ENCODE assay signal across 24 cellular contexts in genomic region chr17:80666867-80667266, GRCh38.
DNase-seq lines count a peak whose midpoint lies in the region; ATAC-seq and TF ChIP-seq lines count a peak whose summit lies in the region.
"Had no signal": no experiment of that assay in that cellular context is flagged by ENCODE, and none has a peak within 500 bp of the region (broad histone marks: within the 10 kb centered on the region; RNA-seq: fewer than 3 reads in every experiment).

No MANE protein-coding gene starts in this region.

- no peaks in the 10 kb centered on the region for H3K9me2 ChIP-seq in OCI-LY1 (ENCODE audit: low read depth, low read length)

- no peak for TF ChIP-seq CTCF in OCI-LY1 (IDR thresholded peaks at IDR 0.05; ENCODE audit: low read length)

- no peaks in the 10 kb centered on the region for H3K9me3 ChIP-seq in CD8-positive, alpha-beta memory T cell (ENCODE audit: low read length)
- no peaks in the 10 kb centered on the region for H3K9me3 ChIP-seq in OCI-LY1 (ENCODE audit: low read length)
- H3K9me3 ChIP-seq in naive thymus-derived CD4-positive, alpha-beta T cell (ENCODE audit: control insufficient read depth in 2 of 3, low read length in 3 of 3): no peaks in the 10 kb centered on the region
- H3K9me3 ChIP-seq: left ventricle myocardium inferior had no signal

- H3F3A ChIP-seq in OCI-LY1 (ENCODE audit: insufficient read depth, low read length): no peaks in the 10 kb centered on the region

- peak overlapping the region; percentile 44; the same call in 1 of the 2 replicates for H3K4me2 ChIP-seq in OCI-LY1 (ENCODE audit: low read length)

- H3K4me1 ChIP-seq in CD8-positive, alpha-beta memory T cell (ENCODE audit: insufficient read depth, low read length): peaks cover 64% of the 10 kb centered on the region
- H3K4me1 ChIP-seq in OCI-LY1 (ENCODE audit: insufficient read depth, low read length, severe bottlenecking): peaks cover 64% of the 10 kb centered on the region
- H3K4me1 ChIP-seq in naive thymus-derived CD4-positive, alpha-beta T cell (ENCODE audit: control insufficient read depth in 2 of 2, insufficient read depth in 2 of 2, low read length in 2 of 2): peaks cover 38 to 60% of the 10 kb centered on the region in 2 donors

- peaks cover 16% of the 10 kb centered on the region for H3K36me3 Mint-ChIP-seq in activated naive CD4-positive, alpha-beta T cell treated with anti-CD3 and anti-CD28 coated beads, Interleukin-2, amount 50 U/mL, for 24 hours
- peaks cover 16 to 49% of the 10 kb centered on the region in 2 donors for H3K36me3 Mint-ChIP-seq in activated naive CD4-positive, alpha-beta T cell treated with anti-CD3 and anti-CD28 coated beads, Interleukin-2, amount 50 U/mL, for 72 hours
- H3K36me3 Mint-ChIP-seq in CD8-positive, alpha-beta memory T cell: peaks cover 1 to 7% (median 4%) of the 10 kb centered on the region in 3 donors
- peaks cover 4 to 38% (median 12%) of the 10 kb centered on the region in 5 donors for H3K36me3 Mint-ChIP-seq in naive thymus-derived CD4-positive, alpha-beta T cell

- no peaks in the 10 kb centered on the region for H4K20me1 ChIP-seq in OCI-LY1 (ENCODE audit: insufficient read depth, low read length)

- no peak overlapping the region for H2AFZ ChIP-seq in OCI-LY1 (ENCODE audit: low read length)

- H3K27me3 ChIP-seq in CD8-positive, alpha-beta memory T cell (ENCODE audit: insufficient read depth, low read length, poor library complexity, severe bottlenecking): no peaks in the 10 kb centered on the region
- no peaks in the 10 kb centered on the region for H3K27me3 ChIP-seq in OCI-LY1 (ENCODE audit: insufficient read depth, low read length)
- H3K27me3 ChIP-seq in naive thymus-derived CD4-positive, alpha-beta T cell (ENCODE audit: control insufficient read depth in 2 of 2, insufficient read depth in 2 of 2, low read length in 2 of 2): no peaks in the 10 kb centered on the region

- peak overlapping the region; percentile 19 for H3K27ac Mint-ChIP-seq in activated naive CD4-positive, alpha-beta T cell treated with anti-CD3 and anti-CD28 coated beads, Interleukin-2, amount 50 U/mL, for 24 hours
- H3K27ac Mint-ChIP-seq in activated naive CD4-positive, alpha-beta T cell treated with anti-CD3 and anti-CD28 coated beads, Interleukin-2, amount 50 U/mL, for 72 hours: no peak overlapping the region
- H3K27ac Mint-ChIP-seq in CD8-positive, alpha-beta memory T cell: peak overlapping the region in 5 of 8 donors; percentile 29 to 70 (median 56)
- peak overlapping the region; percentile 74 to 100 (median 91) for H3K27ac Mint-ChIP-seq in naive thymus-derived CD4-positive, alpha-beta T cell
- H3K27ac Mint-ChIP-seq: CD14-positive monocyte; HFFc6; progenitor cell of endocrine pancreas; stimulated activated memory B cell treated with anti-CD40 and anti-IgM and Interleukin-4, amounts not matched to agents 10 μg/mL and 1 μg/mL and 100 μg/mL, for 72 hours had no signal

- no peaks in the 10 kb centered on the region for H3K27me3 Mint-ChIP-seq in activated naive CD4-positive, alpha-beta T cell treated with anti-CD3 and anti-CD28 coated beads, Interleukin-2, amount 50 U/mL, for 24 hours
- peaks cover 0 to 4% of the 10 kb centered on the region in 2 donors for H3K27me3 Mint-ChIP-seq in CD8-positive, alpha-beta memory T cell
- H3K27me3 Mint-ChIP-seq in naive thymus-derived CD4-positive, alpha-beta T cell: no peaks in the 10 kb centered on the region
- H3K27me3 Mint-ChIP-seq: progenitor cell of endocrine pancreas; stimulated activated memory B cell treated with anti-CD40 and anti-IgM and Interleukin-4, amounts not matched to agents 10 μg/mL and 1 μg/mL and 100 μg/mL, for 72 hours had no signal

- H3K9me3 Mint-ChIP-seq in activated naive CD4-positive, alpha-beta T cell treated with anti-CD3 and anti-CD28 coated beads, Interleukin-2, amount 50 U/mL, for 24 hours: no peaks in the 10 kb centered on the region
- no peaks in the 10 kb centered on the region for H3K9me3 Mint-ChIP-seq in activated naive CD4-positive, alpha-beta T cell treated with anti-CD3 and anti-CD28 coated beads, Interleukin-2, amount 50 U/mL, for 72 hours
- H3K9me3 Mint-ChIP-seq in CD8-positive, alpha-beta memory T cell: no peaks in the 10 kb centered on the region
- H3K9me3 Mint-ChIP-seq in naive thymus-derived CD4-positive, alpha-beta T cell: peaks cover 0 to 5% (median 0%) of the 10 kb centered on the region in 11 donors
- H3K9me3 Mint-ChIP-seq: CD14-positive monocyte; HFFc6; stimulated activated memory B cell treated with anti-CD40 and anti-IgM and Interleukin-4, amounts not matched to agents 10 μg/mL and 1 μg/mL and 100 μg/mL, for 72 hours had no signal

- H3K4me3 ChIP-seq in CD8-positive, alpha-beta memory T cell (ENCODE audit: low read length): no peak overlapping the region
- no peak overlapping the region for H3K4me3 ChIP-seq in OCI-LY1 (ENCODE audit: low read depth, low read length, poor library complexity, severe bottlenecking)
- no peak overlapping the region for H3K4me3 ChIP-seq in naive thymus-derived CD4-positive, alpha-beta T cell (ENCODE audit: low read length)
- H3K4me3 ChIP-seq: left ventricle myocardium inferior had no signal

- no peak for DNase-seq in activated naive CD4-positive, alpha-beta T cell treated with anti-CD3 and anti-CD28 coated beads, Interleukin-2, amount 50 U/mL, for 72 hours (ENCODE audit: low spot score in 2 of 2)
- DNase-seq in CD8-positive, alpha-beta memory T cell: no peak
- no peak for DNase-seq in naive thymus-derived CD4-positive, alpha-beta T cell
- DNase-seq in COR-L47 (lab: John Stamatoyannopoulos, UW): no peak
- DNase-seq: activated CD4-positive, CD25-positive, alpha-beta regulatory T cell treated with anti-CD3 and anti-CD28 coated beads, Interleukin-2, amount 50 U/mL, for 72 hours; activated CD8-positive, alpha-beta memory T cell treated with anti-CD3 and anti-CD28 coated beads, Interleukin-2, amount 50 U/mL, for 4 hours; activated effector memory CD4-positive, alpha-beta T cell treated with Interleukin-2 at 50 U/mL for 16 hours; amygdala; HFFc6; left ventricle myocardium inferior; mesendoderm; NCI-H1092; NCI-H187 treated with DMSO at 0.1 percent for 48 hours; NCI-H524 treated with DMSO at 0.1 percent for 48 hours; NK-92 treated with Interleukin-12 subunit alpha and Interleukin-12 subunit beta, amount 100 ng/mL, for 24 hours; SHP77 treated with DMSO at 0.1 percent for 48 hours; stimulated activated CD4-positive, alpha-beta T cell treated with anti-CD3 and anti-CD28 coated beads, Interleukin-4, amount 100 ng/mL, for 4 hours; SW 1271 had no signal

- H3K36me3 ChIP-seq in CD8-positive, alpha-beta memory T cell (ENCODE audit: insufficient read depth, low read length): no peaks in the 10 kb centered on the region
- peaks cover 17% of the 10 kb centered on the region for H3K36me3 ChIP-seq in OCI-LY1 (ENCODE audit: insufficient read depth, low read length)
- no peaks in the 10 kb centered on the region for H3K36me3 ChIP-seq in naive thymus-derived CD4-positive, alpha-beta T cell (ENCODE audit: control insufficient read depth in 2 of 3, insufficient read depth in 3 of 3, low read length in 3 of 3)
- H3K36me3 ChIP-seq: left ventricle myocardium inferior had no signal

- H3K4me1 Mint-ChIP-seq in activated naive CD4-positive, alpha-beta T cell treated with anti-CD3 and anti-CD28 coated beads, Interleukin-2, amount 50 U/mL, for 24 hours: peaks cover 99% of the 10 kb centered on the region
- H3K4me1 Mint-ChIP-seq in CD8-positive, alpha-beta memory T cell: peaks cover 59 to 92% (median 83%) of the 10 kb centered on the region in 3 donors
- H3K4me1 Mint-ChIP-seq in naive thymus-derived CD4-positive, alpha-beta T cell: peaks cover 62 to 99% (median 97%) of the 10 kb centered on the region in 7 donors

- H3K27ac ChIP-seq in CD8-positive, alpha-beta memory T cell (ENCODE audit: low read depth, low read length): no peak overlapping the region
- H3K27ac ChIP-seq in OCI-LY1 (ENCODE audit: low read depth, low read length, poor library complexity, severe bottlenecking): peak overlapping the region; percentile 56
- H3K27ac ChIP-seq in naive thymus-derived CD4-positive, alpha-beta T cell (ENCODE audit: low read depth, low read length): no peak overlapping the region
- H3K27ac ChIP-seq: left ventricle myocardium inferior had no signal

- ATAC-seq in activated naive CD4-positive, alpha-beta T cell treated with anti-CD3 and anti-CD28 coated beads, Interleukin-2, amount 50 U/mL, for 72 hours: no peak
- no peak for ATAC-seq in naive thymus-derived CD4-positive, alpha-beta T cell
- no peak for ATAC-seq in HG03521 (IDR thresholded peaks at IDR 0.05; ENCODE audit: unreplicated experiment)
- ATAC-seq: stimulated activated memory B cell treated with anti-CD40 and anti-IgM and Interleukin-4, amounts not matched to agents 10 μg/mL and 1 μg/mL and 100 μg/mL, for 72 hours had no signal

- no peak overlapping the region for H3K9ac ChIP-seq in OCI-LY1 (ENCODE audit: low read length)

- no peaks in the 10 kb centered on the region for H3K79me2 ChIP-seq in OCI-LY1 (ENCODE audit: insufficient read depth, low read length)

- intact Hi-C loops in naive thymus-derived CD4-positive, alpha-beta T cell (cut with micrococcal nuclease): no loop called here

- CTCF ChIA-PET in CD8-positive, alpha-beta memory T cell (lab: Charles Lee): no interaction called here
- CTCF ChIA-PET in naive thymus-derived CD4-positive, alpha-beta T cell (lab: Charles Lee): no interaction called here

- POLR2A ChIA-PET in CD8-positive, alpha-beta memory T cell (lab: Charles Lee): no interaction called here
- POLR2A ChIA-PET in naive thymus-derived CD4-positive, alpha-beta T cell (lab: Charles Lee): interaction anchor here (0.9 kb wide), 1 partner anchor 64 kb away, joined by 3 read pairs; no protein-coding TSS in a partner anchor

- H3K4me3 Mint-ChIP-seq in activated naive CD4-positive, alpha-beta T cell treated with anti-CD3 and anti-CD28 coated beads, Interleukin-2, amount 50 U/mL, for 24 hours: peak overlapping the region; percentile 55
- H3K4me3 Mint-ChIP-seq in CD8-positive, alpha-beta memory T cell: peak overlapping the region in 3 of 7 donors; percentile 8 to 59 (median 44)
- H3K4me3 Mint-ChIP-seq in naive thymus-derived CD4-positive, alpha-beta T cell: peak overlapping the region in 9 of 10 donors; percentile 31 to 89 (median 67)
- H3K4me3 Mint-ChIP-seq: CD14-positive monocyte; HFFc6; stimulated activated memory B cell treated with anti-CD40 and anti-IgM and Interleukin-4, amounts not matched to agents 10 μg/mL and 1 μg/mL and 100 μg/mL, for 72 hours had no signal

Comparison
In these comparisons a context has a peak if more than half of its experiments do, and no peak if none do; other contexts are left out.
1. H3K27ac Mint-ChIP-seq: peak in activated naive CD4-positive, alpha-beta T cell treated with anti-CD3 and anti-CD28 coated beads, Interleukin-2, amount 50 U/mL, for 24 hours (single experiment), CD8-positive, alpha-beta memory T cell (5 of 8) and naive thymus-derived CD4-positive, alpha-beta T cell (9 of 9); none in activated naive CD4-positive, alpha-beta T cell treated with anti-CD3 and anti-CD28 coated beads, Interleukin-2, amount 50 U/mL, for 72 hours (0 of 2).